Comparison of ENCODE assay signal across 20 cellular contexts in genomic region chr2:100018312-100018711, GRCh38.
"Had no signal": no experiment of that assay in that cellular context is flagged by ENCODE, and none has a peak within 500 bp of the region (broad histone marks: within the 10 kb centered on the region; RNA-seq: fewer than 3 reads in every experiment).

No MANE protein-coding gene starts in this region.

- H3K27ac ChIP-seq: cardiac muscle cell, lower lobe of right lung, ovary, psoas muscle, right atrium auricular region, upper lobe of left lung had no signal

- H3K9me3 ChIP-seq: lower lobe of right lung, ovary, psoas muscle, right atrium auricular region, upper lobe of left lung had no signal

- ATAC-seq: activated T-helper 17 cell treated with anti-CD3 and anti-CD28 coated beads, Interleukin-2, amount 50 U/mL, for 72 hours; left lobe of liver; lower lobe of right lung; naive thymus-derived CD4-positive, alpha-beta T cell; psoas muscle; stimulated activated naive CD8-positive, alpha-beta T cell treated with anti-CD3 and anti-CD28 coated beads, Interleukin-15, Interleukin-2, amounts not matched to agents 100 U/mL and 50 U/mL, for 24 hours had no signal

- H2AFZ ChIP-seq: hepatocyte had no signal

- H3K27me3 ChIP-seq: cardiac muscle cell, hepatocyte, ovary, right atrium auricular region, upper lobe of left lung had no signal

- DNase-seq: activated CD4-positive, CD25-positive, alpha-beta regulatory T cell treated with anti-CD3 and anti-CD28 coated beads, Interleukin-2, amount 50 U/mL, for 72 hours; activated CD8-positive, alpha-beta memory T cell treated with anti-CD3 and anti-CD28 coated beads for 24 hours; activated CD8-positive, alpha-beta memory T cell treated with anti-CD3 and anti-CD28 coated beads, Interleukin-2, amount 50 U/mL, for 4 hours; activated naive CD4-positive, alpha-beta T cell; activated naive CD8-positive, alpha-beta T cell treated with anti-CD3 and anti-CD28 coated beads for 36 hours; activated T-cell treated with anti-CD3 and anti-CD28 coated beads, Interleukin-2, amount 50 U/mL, for 24 hours; erythroblast; immature natural killer cell; lower lobe of right lung; naive thymus-derived CD4-positive, alpha-beta T cell; ovary; psoas muscle; stimulated activated CD4-positive, alpha-beta T cell treated with anti-CD3 and anti-CD28 coated beads, Interleukin-4, amount 100 ng/mL, for 4 hours; stimulated activated naive CD8-positive, alpha-beta T cell treated with anti-CD3 and anti-CD28 coated beads, Interleukin-15, Interleukin-2, amounts not matched to agents 100 U/mL and 50 U/mL, for 24 hours; upper lobe of left lung had no signal

- H3K4me1 ChIP-seq: lower lobe of right lung, psoas muscle had no signal

- H3K4me2 ChIP-seq: hepatocyte had no signal

- H3K36me3 ChIP-seq: cardiac muscle cell, lower lobe of right lung, ovary, right atrium auricular region, upper lobe of left lung had no signal

- H3K4me3 ChIP-seq: cardiac muscle cell, hepatocyte, lower lobe of right lung, ovary, psoas muscle, right atrium auricular region, upper lobe of left lung had no signal
